In the genomic region with DNA sequence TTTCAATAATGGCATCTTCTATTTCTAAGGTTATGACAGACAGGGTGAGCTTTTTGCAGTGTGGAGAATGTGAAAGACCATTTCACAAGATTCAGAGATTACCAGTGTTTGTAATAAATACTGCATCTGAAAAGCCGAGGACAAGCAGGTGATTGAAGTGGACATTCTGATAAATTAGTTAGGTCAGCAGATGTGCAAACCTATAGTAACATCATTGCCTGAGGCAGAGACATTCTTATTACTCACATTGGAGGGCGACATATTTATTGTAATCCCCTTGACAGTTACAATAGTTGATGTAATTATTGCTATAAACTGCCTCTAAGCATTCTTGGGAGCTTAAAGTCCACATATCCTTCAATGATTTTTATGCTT, we compare ENCODE assay signal across 15 cellular contexts. TPM values are rescaled to one million over a fixed set of nuclear protein-coding genes. Genes with fewer than 3 reads are reported as not detected.
DNase-seq lines count a peak whose midpoint lies in the region; ATAC-seq and TF ChIP-seq lines count a peak whose summit lies in the region.
"Had no signal": no experiment of that assay in that cellular context is flagged by ENCODE, and none has a peak within 500 bp of the region (broad histone marks: within the 10 kb centered on the region; RNA-seq: fewer than 3 reads in every experiment).

No MANE protein-coding gene starts in this region.

- H3K9me3 ChIP-seq in gastroesophageal sphincter = no peaks in the 10 kb centered on the region
- H3K9me3 ChIP-seq: colonic mucosa, pancreas had no signal

- H3K36me3 Mint-ChIP-seq in natural killer cell treated with Interleukin-12 subunit alpha and Interleukin-12 subunit beta and Interleukin-15 and Interleukin-18, amount 100 ng/mL, for 72 hours = peaks cover 12% of the 10 kb centered on the region
- H3K36me3 Mint-ChIP-seq in natural killer cell = no peaks in the 10 kb centered on the region

- no peak overlapping the region for H3K4me3 ChIP-seq in gastroesophageal sphincter
- H3K4me3 ChIP-seq: colonic mucosa, pancreas, PC-9 had no signal

- TF ChIP-seq CTCF in natural killer cell (IDR thresholded peaks at IDR 0.05) = no peak
- no peak for TF ChIP-seq CTCF in gastroesophageal sphincter (IDR thresholded peaks at IDR 0.05)

- no peak for ATAC-seq in natural killer cell treated with Interleukin-12 subunit alpha and Interleukin-12 subunit beta and Interleukin-15 and Interleukin-18, amount 100 ng/mL, for 72 hours
- ATAC-seq in natural killer cell (no peak), gastroesophageal sphincter (no peak)
- ATAC-seq: pancreas had no signal

- TF ChIP-seq EP300 in gastroesophageal sphincter (IDR thresholded peaks at IDR 0.05) = no peak

- no peaks in the 10 kb centered on the region for H3K9me3 Mint-ChIP-seq in natural killer cell treated with Interleukin-12 subunit alpha and Interleukin-12 subunit beta and Interleukin-15 and Interleukin-18, amount 100 ng/mL, for 72 hours
- no peaks in the 10 kb centered on the region for H3K9me3 Mint-ChIP-seq in natural killer cell

- intact Hi-C loops in natural killer cell (cut with micrococcal nuclease) = loop anchor here (5.0 kb wide), 1 partner anchor 206 kb away; no protein-coding TSS in a partner anchor

- no peak for TF ChIP-seq POLR2A in gastroesophageal sphincter (IDR thresholded peaks at IDR 0.05)

- DNase-seq in natural killer cell treated with Interleukin-12 subunit alpha and Interleukin-12 subunit beta and Interleukin-15 and Interleukin-18, amount 100 ng/mL, for 72 hours (ENCODE audit: low spot score) = no peak
- DNase-seq in natural killer cell (no peak), NCI-H69 (lab: John Stamatoyannopoulos, UW) (peak; percentile 26), fibroblast of gingiva (ENCODE audit: low read depth) (peak; percentile 14), NCI-H1092 treated with DMSO at 0.1 percent for 48 hours (lab: John Stamatoyannopoulos, UW) (no peak), C1 segment of cervical spinal cord (lab: John Stamatoyannopoulos, UW) (no peak)
- no peak for DNase-seq in activated CD4-positive, alpha-beta T cell treated with anti-CD3 and anti-CD28 coated beads for 48 hours
- DNase-seq: colonic mucosa; GOT3; mesendoderm; NCI-H2227 treated with DMSO at 0.1 percent for 48 hours; pancreas; PC-9; stimulated activated CD4-positive, alpha-beta T cell treated with anti-CD3 and anti-CD28 coated beads, Interleukin-15, amount 100 ng/mL, for 24 hours had no signal

- no peak overlapping the region for H3K27ac Mint-ChIP-seq in natural killer cell treated with Interleukin-12 subunit alpha and Interleukin-12 subunit beta and Interleukin-15 and Interleukin-18, amount 100 ng/mL, for 72 hours
- H3K27ac Mint-ChIP-seq in natural killer cell = no peak overlapping the region

- H3K36me3 ChIP-seq in gastroesophageal sphincter = no peaks in the 10 kb centered on the region
- H3K36me3 ChIP-seq: colonic mucosa, pancreas had no signal

- peak overlapping the region in 1 of 4 donors; percentile 24 for H3K27ac ChIP-seq in gastroesophageal sphincter
- H3K27ac ChIP-seq: colonic mucosa, pancreas, PC-9 had no signal

- peaks cover 17 to 37% of the 10 kb centered on the region in 2 donors for H3K4me1 Mint-ChIP-seq in natural killer cell treated with Interleukin-12 subunit alpha and Interleukin-12 subunit beta and Interleukin-15 and Interleukin-18, amount 100 ng/mL, for 72 hours (ENCODE audit: low read depth in 2 of 2)
- H3K4me1 Mint-ChIP-seq in natural killer cell = peaks cover 19 to 25% of the 10 kb centered on the region in 2 donors

- peaks cover 0 to 31% (median 0%) of the 10 kb centered on the region in 3 donors for H3K4me1 ChIP-seq in gastroesophageal sphincter
- H3K4me1 ChIP-seq: colonic mucosa had no signal

- H3K27me3 ChIP-seq in gastroesophageal sphincter = peaks cover 44% of the 10 kb centered on the region

- H3K4me3 Mint-ChIP-seq in natural killer cell treated with Interleukin-12 subunit alpha and Interleukin-12 subunit beta and Interleukin-15 and Interleukin-18, amount 100 ng/mL, for 72 hours = peak overlapping the region; percentile 30
- H3K4me3 Mint-ChIP-seq in natural killer cell = no peak overlapping the region

- WGBS in gastroesophageal sphincter (ENCODE audit: low coverage in 1 of 2), 2 donors = 21 to 58% methylated on average over 2 of the region's 2 CpGs

- peaks cover 21 to 46% of the 10 kb centered on the region in 2 donors for H3K27me3 Mint-ChIP-seq in natural killer cell treated with Interleukin-12 subunit alpha and Interleukin-12 subunit beta and Interleukin-15 and Interleukin-18, amount 100 ng/mL, for 72 hours
- peaks cover 21 to 35% of the 10 kb centered on the region in 2 donors for H3K27me3 Mint-ChIP-seq in natural killer cell (ENCODE audit: low read depth in 2 of 2)

RNA-seq across cellular contexts. Expression of a gene that starts 3.3 kb away (rescaled TPM):
- 1 to 10 TPM; 2.3 to 6.7 TPM for total RNA-seq in natural killer cell treated with Interleukin-12 subunit alpha and Interleukin-12 subunit beta and Interleukin-15 and Interleukin-18, amount 100 ng/mL, for 72 hours
- total RNA-seq in natural killer cell (10 to 100 TPM in 1 of 3 donors, 1 to 10 TPM in 2; 5.6 to 10.1 (median 6.1) TPM), gastroesophageal sphincter (1 to 10 TPM; 3.8 to 9.1 (median 5.3) TPM)

Comparison
In these comparisons a context has a peak if more than half of its experiments do, and no peak if none do; other contexts are left out.
1. DNase-seq: peak in NCI-H69 (single experiment) and fibroblast of gingiva (single experiment); none in natural killer cell treated with Interleukin-12 subunit alpha and Interleukin-12 subunit beta and Interleukin-15 and Interleukin-18, amount 100 ng/mL, for 72 hours (single experiment), natural killer cell (single experiment), NCI-H1092 treated with DMSO at 0.1 percent for 48 hours (single experiment), activated CD4-positive, alpha-beta T cell treated with anti-CD3 and anti-CD28 coated beads for 48 hours (single experiment) and C1 segment of cervical spinal cord (0 of 14).